In the genomic region with DNA sequence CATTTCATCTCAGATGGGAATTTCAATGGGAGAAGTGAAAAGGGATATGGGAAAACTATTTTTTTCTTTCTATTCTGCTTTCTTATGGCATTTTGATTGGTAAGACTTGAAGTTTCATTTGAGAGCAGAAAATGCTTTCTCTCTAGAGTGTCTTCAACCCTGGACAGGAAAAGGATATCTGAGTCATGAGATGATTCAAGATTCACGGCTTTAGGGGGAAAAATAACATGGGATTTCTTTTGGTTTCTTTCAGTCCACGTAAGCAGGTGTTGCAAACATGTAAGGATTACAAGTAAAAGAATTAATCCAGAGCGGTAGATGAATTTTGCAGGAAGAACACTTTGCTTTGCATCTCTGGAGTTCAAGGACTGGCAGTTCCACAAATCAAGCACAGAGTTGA, we compare ENCODE assay signal across 14 cellular contexts.
A peak's percentile ranks its signal among the peaks of the same experiment; 100 is the strongest.
DNase-seq lines count a peak whose midpoint lies in the region; FAIRE-seq and TF ChIP-seq lines count a peak whose summit lies in the region.
"Had no signal": no experiment of that assay in that cellular context is flagged by ENCODE, and none has a peak within 500 bp of the region (broad histone marks: within the 10 kb centered on the region; RNA-seq: fewer than 3 reads in every experiment).

No MANE protein-coding gene starts in this region.

- no peaks in the 10 kb centered on the region for H3K36me3 ChIP-seq in endothelial cell of umbilical vein (ENCODE audit: control insufficient read depth in 2 of 2, extremely low read depth in 1 of 2, insufficient read depth in 2 of 2, low read length in 2 of 2)
- H3K36me3 ChIP-seq in kidney epithelial cell (ENCODE audit: control insufficient read depth, insufficient read depth, low read length), result no peaks in the 10 kb centered on the region
- no peaks in the 10 kb centered on the region for H3K36me3 ChIP-seq in colonic mucosa
- no peaks in the 10 kb centered on the region for H3K36me3 ChIP-seq in trophoblast cell (ENCODE audit: control insufficient read depth in 1 of 2, insufficient read depth in 2 of 2, low read length in 2 of 2)

- no peak for TF ChIP-seq CTCF in endothelial cell of umbilical vein (IDR thresholded peaks at IDR 0.05; ENCODE audit: extremely low read depth in 1 of 2, insufficient read depth in 1 of 2, low read depth in 1 of 2, low read length in 2 of 2)
- TF ChIP-seq CTCF in kidney epithelial cell (IDR thresholded peaks at IDR 0.05; ENCODE audit: insufficient read depth, low read length, poor library complexity, severe bottlenecking), result no peak
- no peak for TF ChIP-seq CTCF in colonic mucosa (IDR thresholded peaks at IDR 0.05)

- no TSS peak for BruUV-seq in endothelial cell of umbilical vein (replicated peaks; lab: Mats Ljungman, UMichigan)

- H3K4me2 ChIP-seq in endothelial cell of umbilical vein (ENCODE audit: insufficient read depth, low read length) (peak overlapping the region; percentile 70), trophoblast cell (ENCODE audit: low read length) (no peak overlapping the region)

- no peaks in the 10 kb centered on the region for H4K20me1 ChIP-seq in endothelial cell of umbilical vein (replicated peaks; ENCODE audit: control insufficient read depth, extremely low read depth, insufficient read depth, low read length)

- CTCF ChIA-PET in endothelial cell of umbilical vein (lab: Charles Lee), result no interaction called here

- no peak overlapping the region for H4K8ac ChIP-seq in trophoblast cell (ENCODE audit: low read depth, low read length)

- no peak overlapping the region for H3K18ac ChIP-seq in trophoblast cell (ENCODE audit: low read length)

- no peaks in the 10 kb centered on the region for H3K79me2 ChIP-seq in endothelial cell of umbilical vein (ENCODE audit: control insufficient read depth, insufficient read depth, low read length)
- H3K79me2 ChIP-seq in trophoblast cell (ENCODE audit: control insufficient read depth, insufficient read depth, low read length, poor library complexity), result no peaks in the 10 kb centered on the region

- WGBS in trophoblast cell (ENCODE audit: extremely low coverage, insufficient coverage, insufficient read length), result no CpG with 5 or more reads among the region's 3 CpGs

- no peak overlapping the region for H3K14ac ChIP-seq in trophoblast cell (ENCODE audit: low read length)

- no peak overlapping the region for H3K4ac ChIP-seq in trophoblast cell (ENCODE audit: low read depth, low read length)

- POLR2A ChIA-PET in endothelial cell of umbilical vein (lab: Charles Lee), result no interaction called here

- H3K23ac ChIP-seq in trophoblast cell (ENCODE audit: low read length), result no peak overlapping the region

- H2AFZ ChIP-seq in endothelial cell of umbilical vein (ENCODE audit: low read depth, low read length), result peak overlapping the region; percentile 62
- no peak overlapping the region for H2AFZ ChIP-seq in trophoblast cell (ENCODE audit: insufficient read depth, low read length, poor library complexity)

- H2BK12ac ChIP-seq in trophoblast cell (ENCODE audit: low read length), result no peak overlapping the region

- H2BK5ac ChIP-seq in trophoblast cell (ENCODE audit: low read depth, low read length, poor library complexity), result no peak overlapping the region

- intact Hi-C loops in endothelial cell of umbilical vein (cut with micrococcal nuclease) (no loop called here), colonic mucosa (cut with DNase I) (no loop called here)

- no peak overlapping the region for H2BK120ac ChIP-seq in trophoblast cell (ENCODE audit: insufficient read depth, low read length, poor library complexity)

- no peaks in the 10 kb centered on the region for H3K27me3 ChIP-seq in endothelial cell of umbilical vein (ENCODE audit: control insufficient read depth in 2 of 2, insufficient read depth in 2 of 2, low read length in 2 of 2)
- H3K27me3 ChIP-seq in kidney epithelial cell (ENCODE audit: control insufficient read depth, insufficient read depth, low read length), result no peaks in the 10 kb centered on the region
- H3K27me3 ChIP-seq in colonic mucosa, result no peaks in the 10 kb centered on the region
- H3K27me3 ChIP-seq in trophoblast cell (ENCODE audit: insufficient read depth, low read length), result no peaks in the 10 kb centered on the region

- H3K9me1 ChIP-seq in endothelial cell of umbilical vein (replicated peaks; ENCODE audit: control insufficient read depth, extremely low read depth, insufficient read depth, low read length), result no peaks in the 10 kb centered on the region

- dilution Hi-C loops in endothelial cell of umbilical vein (cut with MboI; ENCODE audit: extremely low pct_ligation_motif_present, low sequenced_read_pairs), result no loop called here

- H3K9me3 ChIP-seq in endothelial cell of umbilical vein (replicated peaks; ENCODE audit: control insufficient read depth, insufficient read depth, low read length) (no peaks in the 10 kb centered on the region), colonic mucosa (no peaks in the 10 kb centered on the region), trophoblast cell (ENCODE audit: insufficient read depth, low read depth, low read length) (no peaks in the 10 kb centered on the region)

- no peaks in the 10 kb centered on the region for H3K79me1 ChIP-seq in trophoblast cell (ENCODE audit: low read length)

- DNase-seq in HPDE6-E6E7 (ENCODE audit: extremely low spot score) (peak; percentile 48), RPMI7951 (ENCODE audit: low read depth) (peak; percentile 2), endothelial cell of umbilical vein (ENCODE audit: low read depth, low spot score) (peak; percentile 68), kidney epithelial cell (ENCODE audit: low read depth) (peak; percentile 10), colonic mucosa (no peak), NCI-H446 treated with DMSO at 0.1 percent for 48 hours (lab: John Stamatoyannopoulos, UW) (no peak), trophoblast cell (no peak), HuH-7 (ENCODE audit: low spot score) (no peak)
- DNase-seq: CD4-positive, alpha-beta T cell; H9; NCI-H1436 treated with DMSO at 0.1 percent for 48 hours; NCI-H2081 treated with DMSO at 0.1 percent for 48 hours; NCI-H526 treated with DMSO at 0.1 percent for 48 hours; SHP77 had no signal

- no peak overlapping the region for H2AK5ac ChIP-seq in trophoblast cell (ENCODE audit: low read length)

- H3K4me3 ChIP-seq in endothelial cell of umbilical vein (replicated peaks in 1 of 3; ENCODE audit: insufficient read depth in 1 of 3, low read depth in 1 of 3, low read length in 3 of 3), result no peak overlapping the region
- no peak overlapping the region for H3K4me3 ChIP-seq in kidney epithelial cell (ENCODE audit: low read depth, low read length)
- no peak overlapping the region for H3K4me3 ChIP-seq in colonic mucosa
- H3K4me3 ChIP-seq in trophoblast cell (ENCODE audit: low read depth, low read length), result no peak overlapping the region

- no peak for TF ChIP-seq POLR2A in endothelial cell of umbilical vein (IDR thresholded peaks at IDR 0.05; ENCODE audit: low read depth, low read length)

- H3K9ac ChIP-seq in endothelial cell of umbilical vein (replicated peaks; ENCODE audit: extremely low read depth, insufficient read depth, low read length) (no peak overlapping the region), colonic mucosa (ENCODE audit: low read depth in 2 of 2, low read length in 2 of 2) (no peak overlapping the region), trophoblast cell (ENCODE audit: low read length) (no peak overlapping the region)

- H3K27ac ChIP-seq in endothelial cell of umbilical vein (ENCODE audit: insufficient read depth, low read depth, low read length) (peak overlapping the region; percentile 12), colonic mucosa (no peak overlapping the region), trophoblast cell (ENCODE audit: low read depth, low read length) (no peak overlapping the region)

- H4K91ac ChIP-seq in trophoblast cell (ENCODE audit: low read depth, low read length), result no peak overlapping the region

- H3K4me1 ChIP-seq in endothelial cell of umbilical vein (ENCODE audit: control insufficient read depth, extremely low read depth, insufficient read depth, low read length) (peaks cover 27% of the 10 kb centered on the region), colonic mucosa (no peaks in the 10 kb centered on the region), trophoblast cell (ENCODE audit: control insufficient read depth in 1 of 2, insufficient read depth in 2 of 2, low read length in 2 of 2) (no peaks in the 10 kb centered on the region)

- no peak overlapping the region for H4K12ac ChIP-seq in trophoblast cell (ENCODE audit: low read depth, low read length)

- peak; percentile 33 for FAIRE-seq in endothelial cell of umbilical vein (lab: Jason Lieb, UNC)

TF ChIP-seq in endothelial cell of umbilical vein, 7 proteins besides CTCF, POLR2A, EP300 and RAD21:
- TF ChIP-seq JUN (IDR thresholded peaks at IDR 0.05; ENCODE audit: borderline replicate concordance, insufficient read depth, insufficient read length, low read depth) (peak; percentile 55), POLR2AphosphoS5 (IDR thresholded peaks at IDR 0.05; ENCODE audit: insufficient read depth, low read depth, low read length) (no peak), FOS (IDR thresholded peaks at IDR 0.05; ENCODE audit: borderline replicate concordance, insufficient read depth, low read length) (peak; percentile 73), GATA2 (IDR thresholded peaks at IDR 0.05; ENCODE audit: insufficient read depth, insufficient read length, low read depth, low read length) (peak; percentile 17)

Comparison
In these comparisons a context has a peak if more than half of its experiments do, and no peak if none do; other contexts are left out.
1. DNase-seq: peak in HPDE6-E6E7 (single experiment), RPMI7951 (single experiment), endothelial cell of umbilical vein (single experiment) and kidney epithelial cell (single experiment); none in colonic mucosa (single experiment), NCI-H446 treated with DMSO at 0.1 percent for 48 hours (single experiment), trophoblast cell (0 of 2) and HuH-7 (single experiment).